In the genomic region with DNA sequence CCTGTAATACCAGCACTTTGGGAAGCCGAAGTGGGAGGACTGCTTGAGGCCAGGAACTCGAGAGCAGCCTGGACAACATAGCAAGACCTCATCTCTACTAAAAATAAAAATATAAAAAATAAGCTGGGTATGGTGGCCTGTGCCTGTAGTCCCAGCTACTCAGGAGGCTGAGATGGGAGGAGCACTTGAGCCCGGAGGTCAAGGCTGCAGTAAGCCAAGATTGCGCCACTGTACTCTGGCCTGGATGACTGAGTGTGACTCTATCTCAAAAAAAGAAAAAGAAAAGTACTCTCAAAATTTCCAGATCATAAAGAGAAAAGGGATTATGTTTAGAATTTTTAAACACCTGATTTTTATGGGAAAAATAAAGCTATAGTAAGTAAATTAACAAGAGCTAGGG, we compare ENCODE assay signal across 1 cellular context.
TF ChIP-seq lines count a peak whose summit lies in the region.

No MANE protein-coding gene starts in this region.

TF ChIP-seq in IMR-90, 13 proteins besides CTCF, POLR2A, EP300 and RAD21 (continued from another document):
- TF ChIP-seq, protein P1, sequence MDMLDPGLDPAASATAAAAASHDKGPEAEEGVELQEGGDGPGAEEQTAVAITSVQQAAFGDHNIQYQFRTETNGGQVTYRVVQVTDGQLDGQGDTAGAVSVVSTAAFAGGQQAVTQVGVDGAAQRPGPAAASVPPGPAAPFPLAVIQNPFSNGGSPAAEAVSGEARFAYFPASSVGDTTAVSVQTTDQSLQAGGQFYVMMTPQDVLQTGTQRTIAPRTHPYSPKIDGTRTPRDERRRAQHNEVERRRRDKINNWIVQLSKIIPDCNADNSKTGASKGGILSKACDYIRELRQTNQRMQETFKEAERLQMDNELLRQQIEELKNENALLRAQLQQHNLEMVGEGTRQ (IDR thresholded peaks at IDR 0.05; ENCODE audit: low read depth, low read length): no peak
- no peak for TF ChIP-seq FOS (IDR thresholded peaks at IDR 0.05; ENCODE audit: low read depth, low read length)
TF ChIP-seq in IMR-90: peak in this region for 1.
